ENCODE assay signal across 8 cellular contexts in genomic region chr15:68256675-68257450, GRCh38. TPM values are rescaled to one million over a fixed set of nuclear protein-coding genes. Genes with fewer than 3 reads are reported as not detected.
DNase-seq lines count a peak whose midpoint lies in the region; ATAC-seq and TF ChIP-seq lines count a peak whose summit lies in the region.

No MANE protein-coding gene starts in this region.

- no peaks in the 10 kb centered on the region for H3K79me2 ChIP-seq in PC-9 (ENCODE audit: low read depth)

- no peaks in the 10 kb centered on the region for H3K9me3 Mint-ChIP-seq in naive B cell

- peak overlapping the region; percentile 48; the same call in 1 of the 2 replicates for H3K4me3 ChIP-seq in PC-9

- no peaks in the 10 kb centered on the region for H3K9me3 ChIP-seq in PC-9 (ENCODE audit: insufficient read depth, low read depth)

- no peaks in the 10 kb centered on the region for H3K36me3 ChIP-seq in PC-9 (ENCODE audit: low read depth)

- H4K20me1 ChIP-seq in PC-9 (ENCODE audit: insufficient read depth) = no peaks in the 10 kb centered on the region

- TF ChIP-seq CTCF in 22Rv1 (IDR thresholded peaks at IDR 0.05) = peak; percentile 30
- no peak for TF ChIP-seq CTCF in PC-9 (conservative IDR thresholded peaks at IDR 0.05)

- POLR2A ChIA-PET in PC-9 (lab: Charles Lee; ENCODE audit: unreplicated experiment) = interaction anchor here (0.6 to 0.7 kb wide), 3 partner anchors 14 to 1109 kb away, joined by 3 to 4 read pairs (median 4); no protein-coding TSS in a partner anchor

- intact Hi-C loops in PC-9 (cut with micrococcal nuclease; ENCODE audit: unreplicated experiment) = loop anchor here (1.0 kb wide), 2 partner anchors 15 to 49 kb away; no protein-coding TSS in a partner anchor

- H3K4me2 ChIP-seq in PC-9 = peak overlapping the region; percentile 66

- peak overlapping the region in 1 of 6 donors; percentile 12 for H3K27ac Mint-ChIP-seq in naive B cell

- H3K4me1 Mint-ChIP-seq in naive B cell = peaks cover 0 to 5% (median 0%) of the 10 kb centered on the region in 3 donors

- H3F3A ChIP-seq in PC-9 (ENCODE audit: insufficient read depth, low read depth) = no peaks in the 10 kb centered on the region

- peak overlapping the region; percentile 62 to 78 (median 73) for H3K4me3 Mint-ChIP-seq in naive B cell

- H3K4me1 ChIP-seq in PC-9 (replicated peaks; ENCODE audit: insufficient read depth) = no peaks in the 10 kb centered on the region

- ATAC-seq in naive B cell (ENCODE audit: low read depth in 2 of 2) (peak; percentile 54 to 73), HG02852 (IDR thresholded peaks at IDR 0.05; ENCODE audit: unreplicated experiment) (no peak)

- no peaks in the 10 kb centered on the region for H3K36me3 Mint-ChIP-seq in naive B cell

- peak overlapping the region; percentile 69 for H3K27ac ChIP-seq in 22Rv1
- H3K27ac ChIP-seq in PC-9 = 0 out of 2 replicates have a peak overlapping the region, but pooled peaks have one; percentile 34

- H3K9me2 ChIP-seq in PC-9 (ENCODE audit: insufficient read depth) = no peaks in the 10 kb centered on the region

- peak overlapping the region; percentile 81; the same call in 1 of the 2 replicates for H2AFZ ChIP-seq in PC-9

- CTCF ChIA-PET in PC-9 (lab: Charles Lee) = interaction anchor here (0.6 kb wide), 1 partner anchor 14 kb away, joined by 3 read pairs; no protein-coding TSS in a partner anchor

- DNase-seq in HCEC 1CT (peak; percentile 79), PC-9 (peak; percentile 69 to 95), fibroblast of the conjunctiva (ENCODE audit: low read depth) (peak; percentile 87), naive B cell (peak; percentile 19)
- peak; percentile 63 for DNase-seq in activated naive CD4-positive, alpha-beta T cell treated with Interleukin-2 at 50 U/mL for 16 hours
- peak; percentile 41 for DNase-seq in stimulated activated naive CD4-positive, alpha-beta T cell treated with Interleukin-2 at 50 U/mL for 16 hours (lab: John Stamatoyannopoulos, UW)

- no peaks in the 10 kb centered on the region for H3K27me3 ChIP-seq in PC-9 (ENCODE audit: insufficient read depth, low read depth)

- TSS peak; percentile 90 for BruUV-seq in PC-9 (replicated peaks; lab: Mats Ljungman, UMichigan)

- peaks cover 10 to 33% (median 21%) of the 10 kb centered on the region in 3 donors for H3K27me3 Mint-ChIP-seq in naive B cell

RNA-seq across cellular contexts. Expression of gene FEM1B, which starts 20.7 kb away (rescaled TPM):
- 26.3 and 31.6 TPM in 2 replicates for total RNA-seq in PC-9 (2021)
- polyA plus RNA-seq in naive B cell (ENCODE audit: low read depth in 6 of 6) = 10 to 100 TPM; 11.9 to 25.4 (median 22.6) TPM

RNA-seq across cellular contexts. Expression of gene CLN6, which starts 27.3 kb away (rescaled TPM):
- total RNA-seq in PC-9 (2021) = 38.5 and 48.7 TPM in 2 replicates
- polyA plus RNA-seq in naive B cell (ENCODE audit: low read depth in 6 of 6) = 1 to 10 TPM; 2.7 to 5.2 (median 4.0) TPM

RNA-seq across cellular contexts. Expression of gene CALML4, which starts 51.7 kb away (rescaled TPM):
- total RNA-seq in PC-9 (2021) = 10.9 and 12.6 TPM in 2 replicates
- polyA plus RNA-seq in naive B cell (ENCODE audit: low read depth in 6 of 6) = under 1 TPM in 1 of 6 donors, not detected in 5; 0.61 TPM

Comparison
In these comparisons a context has a peak if more than half of its experiments do, and no peak if none do; other contexts are left out.
1. DNase-seq: peak in every context shown above with its lines; median percentile 87 in fibroblast of the conjunctiva; 82 in PC-9; 79 in HCEC 1CT; 63 in activated naive CD4-positive, alpha-beta T cell treated with Interleukin-2 at 50 U/mL for 16 hours; 41 in stimulated activated naive CD4-positive, alpha-beta T cell treated with Interleukin-2 at 50 U/mL for 16 hours; 19 in naive B cell.